ENCODE assay signal across 18 cellular contexts in the genomic region with DNA sequence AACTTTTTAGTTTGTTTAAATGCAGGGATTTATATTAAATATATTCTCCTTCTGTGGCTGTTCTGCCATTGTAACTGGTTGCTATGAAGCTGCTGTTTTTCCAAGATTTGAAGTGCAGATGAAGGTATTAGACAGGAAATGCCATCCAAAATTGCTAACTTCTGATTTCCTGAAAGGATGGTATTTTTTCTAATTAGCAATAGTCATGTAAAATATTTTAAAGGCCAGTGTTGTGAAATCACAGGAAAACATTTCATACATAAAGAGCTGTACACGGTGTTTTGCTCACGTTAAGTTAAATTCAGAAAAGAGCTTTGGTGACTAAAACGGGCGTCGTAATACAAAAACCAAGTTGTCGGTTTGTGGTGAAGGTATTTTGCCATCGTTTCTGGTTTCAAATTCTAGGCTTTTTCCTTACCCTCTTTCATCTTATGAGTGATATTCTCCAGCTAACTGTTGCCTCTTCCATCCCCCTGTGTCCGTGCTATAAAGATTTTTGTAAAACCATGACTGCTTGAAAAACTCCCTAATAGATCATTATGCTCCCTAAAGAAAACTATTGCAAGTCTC. TPM values are rescaled to one million over a fixed set of nuclear protein-coding genes. Genes with fewer than 3 reads are reported as not detected.
DNase-seq lines count a peak whose midpoint lies in the region; ATAC-seq lines count a peak whose summit lies in the region.
"Had no signal": no experiment of that assay in that cellular context is flagged by ENCODE, and none has a peak within 500 bp of the region (broad histone marks: within the 10 kb centered on the region; RNA-seq: fewer than 3 reads in every experiment).

No MANE protein-coding gene starts in this region.

- intact Hi-C loops in left ventricle myocardium superior (cut with micrococcal nuclease): no loop called here

- no peaks in the 10 kb centered on the region for H3K36me3 ChIP-seq in ACC112 (ENCODE audit: insufficient read depth, low read length)
- H3K36me3 ChIP-seq: right atrium auricular region had no signal

- no peak overlapping the region for H3K4me3 ChIP-seq in ACC112 (ENCODE audit: low read depth, low read length)
- H3K4me3 ChIP-seq: body of pancreas, right atrium auricular region had no signal

- ATAC-seq in left ventricle myocardium superior (no peak), GM18873 (IDR thresholded peaks at IDR 0.05; ENCODE audit: low FRiP score, unreplicated experiment) (no peak), HG03432 (IDR thresholded peaks at IDR 0.05; ENCODE audit: unreplicated experiment) (no peak)
- ATAC-seq: body of pancreas, Panc1 had no signal

- H3K27ac ChIP-seq in ACC112 (ENCODE audit: low read depth, low read length): peak overlapping the region; percentile 33
- H3K27ac ChIP-seq: right atrium auricular region had no signal

- H3K4me1 ChIP-seq in ACC112 (ENCODE audit: control insufficient read depth, insufficient read depth, low read length, unreplicated experiment): peaks cover 39% of the 10 kb centered on the region

- no peak overlapping the region for H2AFZ ChIP-seq in ACC112 (ENCODE audit: low read length, unreplicated experiment)

- DNase-seq in GF-D8 (lab: John Stamatoyannopoulos, UW): peak; percentile 76
- DNase-seq in SIG-M5 (lab: John Stamatoyannopoulos, UW): peak; percentile 34
- DNase-seq in dermis blood vessel endothelial cell: peak; percentile 63
- DNase-seq in left ventricle myocardium superior: no peak
- DNase-seq in hepatic stellate cell (ENCODE audit: low spot score): no peak
- DNase-seq: activated CD8-positive, alpha-beta memory T cell treated with anti-CD3 and anti-CD28 coated beads, Interleukin-2, amount 50 U/mL, for 48 hours; body of pancreas; H7; NCI-H1092; NCI-H2227 treated with DMSO at 0.1 percent for 48 hours; stimulated activated CD4-positive, alpha-beta T cell treated with anti-CD3 and anti-CD28 coated beads, Interleukin-4, amount 100 ng/mL, for 4 hours; stimulated activated naive CD4-positive, alpha-beta T cell; T1000 had no signal

- peaks cover 34% of the 10 kb centered on the region for H3K79me2 ChIP-seq in ACC112 (ENCODE audit: control insufficient read depth, insufficient read depth, low read length, unreplicated experiment)

- H3K27me3 ChIP-seq in ACC112 (ENCODE audit: insufficient read depth, low read length): no peaks in the 10 kb centered on the region
- H3K27me3 ChIP-seq: body of pancreas, right atrium auricular region had no signal

RNA-seq across cellular contexts. Expression of gene AFF1, which starts 39.8 kb away (rescaled TPM):
- total RNA-seq in dermis blood vessel endothelial cell: 31.0 and 39.4 TPM in 2 replicates
- 77.8 TPM for total RNA-seq in left ventricle myocardium superior

Comparison
In these comparisons a context has a peak if more than half of its experiments do, and no peak if none do; other contexts are left out.
1. DNase-seq: peak in GF-D8 (single experiment), SIG-M5 (single experiment) and dermis blood vessel endothelial cell (single experiment); none in left ventricle myocardium superior (single experiment) and hepatic stellate cell (single experiment).